1 cellular context compared by ENCODE assay signal in the genomic region with DNA sequence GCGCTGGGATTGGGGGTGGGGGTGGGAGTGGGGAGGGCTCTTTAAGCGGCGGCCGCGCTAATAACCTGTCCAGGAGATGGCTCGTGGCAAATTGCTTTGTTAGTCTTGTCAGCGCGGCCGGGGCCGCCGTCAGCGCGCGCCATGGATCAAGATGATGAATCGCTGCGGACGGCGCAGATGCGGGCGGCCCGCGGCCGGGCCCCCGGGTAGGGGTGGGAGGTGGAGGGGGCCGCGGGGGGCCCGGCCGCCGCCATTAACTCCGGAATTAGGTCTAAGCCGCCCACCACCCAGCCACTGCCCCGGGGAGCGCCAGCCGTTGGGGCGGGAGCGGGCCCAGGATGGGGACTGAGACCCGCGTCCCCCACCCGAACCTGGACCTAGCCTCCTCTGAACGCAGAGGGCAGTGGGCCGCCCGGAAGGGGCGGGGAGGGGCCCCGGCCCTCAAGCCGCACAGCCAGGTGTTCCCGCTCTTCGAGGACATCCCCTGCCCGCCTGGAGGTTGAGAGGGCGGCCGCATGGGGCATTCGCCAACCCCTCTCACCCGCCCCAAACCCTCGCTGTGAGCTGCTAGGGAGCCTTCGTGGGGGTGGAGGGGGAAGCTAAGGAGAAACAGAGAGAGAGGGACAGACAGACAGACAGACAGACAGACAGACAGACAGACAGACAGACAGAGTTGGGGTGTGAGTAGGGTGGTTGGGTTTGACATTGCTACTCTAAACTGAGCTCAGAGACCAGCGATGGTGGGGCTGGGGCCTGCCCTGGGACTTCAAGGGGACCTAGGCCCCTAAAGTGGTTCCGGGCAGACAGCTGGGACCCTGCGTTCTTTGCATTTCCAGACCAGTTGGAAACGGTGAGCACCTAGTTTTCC.
TF ChIP-seq lines count a peak whose summit lies in the region.

No MANE protein-coding gene starts in this region.

TF ChIP-seq in K562, 482 proteins besides CTCF, POLR2A, EP300 and RAD21 (continued from another document):
- TF ChIP-seq, protein P1, sequence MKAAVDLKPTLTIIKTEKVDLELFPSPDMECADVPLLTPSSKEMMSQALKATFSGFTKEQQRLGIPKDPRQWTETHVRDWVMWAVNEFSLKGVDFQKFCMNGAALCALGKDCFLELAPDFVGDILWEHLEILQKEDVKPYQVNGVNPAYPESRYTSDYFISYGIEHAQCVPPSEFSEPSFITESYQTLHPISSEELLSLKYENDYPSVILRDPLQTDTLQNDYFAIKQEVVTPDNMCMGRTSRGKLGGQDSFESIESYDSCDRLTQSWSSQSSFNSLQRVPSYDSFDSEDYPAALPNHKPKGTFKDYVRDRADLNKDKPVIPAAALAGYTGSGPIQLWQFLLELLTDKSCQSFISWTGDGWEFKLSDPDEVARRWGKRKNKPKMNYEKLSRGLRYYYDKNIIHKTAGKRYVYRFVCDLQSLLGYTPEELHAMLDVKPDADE (conservative IDR thresholded peaks at IDR 0.05; ENCODE audit: control insufficient read depth, low read depth, low read length), result 0 out of 2 replicates have a peak, but pooled peaks have one; percentile 16
- TF ChIP-seq PCBP1 (IDR thresholded peaks at IDR 0.05; ENCODE audit: low read depth, low read length, poor library complexity, severe bottlenecking), result peak; percentile 16
- TF ChIP-seq, protein P2, sequence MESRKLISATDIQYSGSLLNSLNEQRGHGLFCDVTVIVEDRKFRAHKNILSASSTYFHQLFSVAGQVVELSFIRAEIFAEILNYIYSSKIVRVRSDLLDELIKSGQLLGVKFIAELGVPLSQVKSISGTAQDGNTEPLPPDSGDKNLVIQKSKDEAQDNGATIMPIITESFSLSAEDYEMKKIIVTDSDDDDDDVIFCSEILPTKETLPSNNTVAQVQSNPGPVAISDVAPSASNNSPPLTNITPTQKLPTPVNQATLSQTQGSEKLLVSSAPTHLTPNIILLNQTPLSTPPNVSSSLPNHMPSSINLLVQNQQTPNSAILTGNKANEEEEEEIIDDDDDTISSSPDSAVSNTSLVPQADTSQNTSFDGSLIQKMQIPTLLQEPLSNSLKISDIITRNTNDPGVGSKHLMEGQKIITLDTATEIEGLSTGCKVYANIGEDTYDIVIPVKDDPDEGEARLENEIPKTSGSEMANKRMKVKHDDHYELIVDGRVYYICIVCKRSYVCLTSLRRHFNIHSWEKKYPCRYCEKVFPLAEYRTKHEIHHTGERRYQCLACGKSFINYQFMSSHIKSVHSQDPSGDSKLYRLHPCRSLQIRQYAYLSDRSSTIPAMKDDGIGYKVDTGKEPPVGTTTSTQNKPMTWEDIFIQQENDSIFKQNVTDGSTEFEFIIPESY (CRISPR knock-in tag; IDR thresholded peaks at IDR 0.05), result peak; percentile 44; the same call in 1 of the 2 replicates
